In genomic region chr5:66653380-66653779, GRCh38 we compare ENCODE assay signal across 18 cellular contexts. TPM values are rescaled to one million over a fixed set of nuclear protein-coding genes. Genes with fewer than 3 reads are reported as not detected.
A peak's percentile ranks its signal among the peaks of the same experiment; 100 is the strongest.
DNase-seq lines count a peak whose midpoint lies in the region; ATAC-seq, FAIRE-seq and TF ChIP-seq lines count a peak whose summit lies in the region.
"Had no signal": no experiment of that assay in that cellular context is flagged by ENCODE, and none has a peak within 500 bp of the region (broad histone marks: within the 10 kb centered on the region; RNA-seq: fewer than 3 reads in every experiment).

No MANE protein-coding gene starts in this region.

- no peaks in the 10 kb centered on the region for H3K9me3 ChIP-seq in endothelial cell of umbilical vein (replicated peaks; ENCODE audit: control insufficient read depth, insufficient read depth, low read length)
- H3K9me3 ChIP-seq: suprapubic skin had no signal

- H3K27me3 ChIP-seq in endothelial cell of umbilical vein (ENCODE audit: control insufficient read depth in 2 of 2, insufficient read depth in 2 of 2, low read length in 2 of 2) = no peaks in the 10 kb centered on the region
- H3K27me3 ChIP-seq: suprapubic skin had no signal

- H3K36me3 Mint-ChIP-seq in activated CD4-positive, alpha-beta T cell treated with anti-CD3 and anti-CD28 coated beads, Interleukin-2, amount 10 ng/mL, durations not matched to agents 7 days and 5 days (ENCODE audit: low read depth) = no peaks in the 10 kb centered on the region
- H3K36me3 Mint-ChIP-seq: natural killer cell had no signal

- no peak overlapping the region for H2AFZ ChIP-seq in endothelial cell of umbilical vein (ENCODE audit: low read depth, low read length)

- TF ChIP-seq CTCF in endothelial cell of umbilical vein (IDR thresholded peaks at IDR 0.05; ENCODE audit: extremely low read depth in 1 of 2, insufficient read depth in 1 of 2, low read depth in 1 of 2, low read length in 2 of 2) = no peak
- no peak for TF ChIP-seq CTCF in omental fat pad (IDR thresholded peaks at IDR 0.05)

- peaks cover 10% of the 10 kb centered on the region for H3K9me3 Mint-ChIP-seq in activated CD4-positive, alpha-beta T cell treated with anti-CD3 and anti-CD28 coated beads, Interleukin-2, amount 10 ng/mL, durations not matched to agents 7 days and 5 days
- H3K9me3 Mint-ChIP-seq: activated T-helper 2 cell treated with anti-CD3 and anti-CD28 coated beads, Interferon-gamma antibody, Interleukin-2, Interleukin-4, amounts not matched to agents 10 μg/mL and 5 μg/mL and 100 μg/mL, durations not matched to agents 14 hours and 24 hours and 36 hours; CD4-positive, alpha-beta T cell had no signal

- no peaks in the 10 kb centered on the region for H3K4me1 ChIP-seq in endothelial cell of umbilical vein (ENCODE audit: control insufficient read depth, extremely low read depth, insufficient read depth, low read length)
- H3K4me1 ChIP-seq: suprapubic skin had no signal

- no peak overlapping the region for H3K4me3 Mint-ChIP-seq in activated CD4-positive, alpha-beta T cell treated with anti-CD3 and anti-CD28 coated beads, Interleukin-2, amount 10 ng/mL, durations not matched to agents 7 days and 5 days
- H3K4me3 Mint-ChIP-seq: CD4-positive, alpha-beta T cell; natural killer cell had no signal

- intact Hi-C loops in endothelial cell of umbilical vein (cut with micrococcal nuclease) = no loop called here

- no peak for TF ChIP-seq POLR2A in endothelial cell of umbilical vein (IDR thresholded peaks at IDR 0.05; ENCODE audit: low read depth, low read length)

- CTCF ChIA-PET in endothelial cell of umbilical vein (lab: Charles Lee) = no interaction called here
- CTCF ChIA-PET in activated CD4-positive, alpha-beta T cell treated with anti-CD3 and anti-CD28 coated beads, Interleukin-2, amount 10 ng/mL, durations not matched to agents 7 days and 5 days (lab: Charles Lee) = interaction anchor here (1.4 kb wide), 1 partner anchor 26 kb away, joined by 3 read pairs; no protein-coding TSS in a partner anchor

- no peak overlapping the region for H3K27ac Mint-ChIP-seq in activated CD4-positive, alpha-beta T cell treated with anti-CD3 and anti-CD28 coated beads, Interleukin-2, amount 10 ng/mL, durations not matched to agents 7 days and 5 days
- H3K27ac Mint-ChIP-seq: activated T-helper 2 cell treated with anti-CD3 and anti-CD28 coated beads, Interferon-gamma antibody, Interleukin-2, Interleukin-4, amounts not matched to agents 10 μg/mL and 5 μg/mL and 100 μg/mL, durations not matched to agents 14 hours and 24 hours and 36 hours; CD4-positive, alpha-beta T cell; natural killer cell had no signal

- H3K79me2 ChIP-seq in endothelial cell of umbilical vein (ENCODE audit: control insufficient read depth, insufficient read depth, low read length) = no peaks in the 10 kb centered on the region

- no TSS peak for BruUV-seq in endothelial cell of umbilical vein (replicated peaks; lab: Mats Ljungman, UMichigan)

- no peaks in the 10 kb centered on the region for H3K4me1 Mint-ChIP-seq in activated CD4-positive, alpha-beta T cell treated with anti-CD3 and anti-CD28 coated beads, Interleukin-2, amount 10 ng/mL, durations not matched to agents 7 days and 5 days
- H3K4me1 Mint-ChIP-seq: natural killer cell had no signal

- H3K4me2 ChIP-seq in endothelial cell of umbilical vein (ENCODE audit: insufficient read depth, low read length) = no peak overlapping the region

- ATAC-seq in omental fat pad (ENCODE audit: low FRiP score) = peak; percentile 65
- ATAC-seq: HepG2, natural killer cell had no signal

- H3K9ac ChIP-seq in endothelial cell of umbilical vein (replicated peaks; ENCODE audit: extremely low read depth, insufficient read depth, low read length) = no peak overlapping the region

- no peaks in the 10 kb centered on the region for H3K9me1 ChIP-seq in endothelial cell of umbilical vein (replicated peaks; ENCODE audit: control insufficient read depth, extremely low read depth, insufficient read depth, low read length)

- no peaks in the 10 kb centered on the region for H3K36me3 ChIP-seq in endothelial cell of umbilical vein (ENCODE audit: control insufficient read depth in 2 of 2, extremely low read depth in 1 of 2, insufficient read depth in 2 of 2, low read length in 2 of 2)
- H3K36me3 ChIP-seq: suprapubic skin had no signal

- no peak overlapping the region for H3K27ac ChIP-seq in endothelial cell of umbilical vein (ENCODE audit: insufficient read depth, low read depth, low read length)
- H3K27ac ChIP-seq: suprapubic skin had no signal

- no peaks in the 10 kb centered on the region for H4K20me1 ChIP-seq in endothelial cell of umbilical vein (replicated peaks; ENCODE audit: control insufficient read depth, extremely low read depth, insufficient read depth, low read length)

- no peak for FAIRE-seq in endothelial cell of umbilical vein (lab: Jason Lieb, UNC)
- no peak for FAIRE-seq in frontal cortex (lab: Jason Lieb, UNC)
- FAIRE-seq: HepG2 had no signal

- DNase-seq in GM03348 (ENCODE audit: low spot score) (peak; percentile 58), OCI-M1 (lab: John Stamatoyannopoulos, UW) (peak; percentile 50), endothelial cell of umbilical vein (ENCODE audit: low read depth, low spot score) (peak; percentile 23), omental fat pad (ENCODE audit: low spot score) (no peak), kidney glomerular epithelial cell (lab: John Stamatoyannopoulos, UW) (no peak), iPS-NIHi7 (ENCODE audit: extremely low spot score) (no peak), frontal cortex (ENCODE audit: low spot score in 2 of 2) (no peak)
- no peak for DNase-seq in activated CD4-positive, alpha-beta T cell treated with anti-CD3 and anti-CD28 coated beads, Interleukin-2, amount 10 ng/mL, durations not matched to agents 7 days and 5 days
- DNase-seq: activated CD4-positive, alpha-beta T cell treated with anti-CD3 and anti-CD28 coated beads for 48 hours; CD4-positive, alpha-beta T cell; foreskin melanocyte; H7; left cardiac atrium; natural killer cell; NCI-H1436 had no signal

- no peak overlapping the region for H3K4me3 ChIP-seq in endothelial cell of umbilical vein (replicated peaks in 1 of 3; ENCODE audit: insufficient read depth in 1 of 3, low read depth in 1 of 3, low read length in 3 of 3)
- H3K4me3 ChIP-seq: suprapubic skin had no signal

- H3K27me3 Mint-ChIP-seq in activated CD4-positive, alpha-beta T cell treated with anti-CD3 and anti-CD28 coated beads, Interleukin-2, amount 10 ng/mL, durations not matched to agents 7 days and 5 days = peaks cover 6% of the 10 kb centered on the region
- H3K27me3 Mint-ChIP-seq: CD4-positive, alpha-beta T cell had no signal

- dilution Hi-C loops in endothelial cell of umbilical vein (cut with MboI; ENCODE audit: extremely low pct_ligation_motif_present, low sequenced_read_pairs) = no loop called here

- POLR2A ChIA-PET in endothelial cell of umbilical vein (lab: Charles Lee) = no interaction called here
- POLR2A ChIA-PET in activated CD4-positive, alpha-beta T cell treated with anti-CD3 and anti-CD28 coated beads, Interleukin-2, amount 10 ng/mL, durations not matched to agents 7 days and 5 days (lab: Charles Lee) = no interaction called here

TF ChIP-seq in endothelial cell of umbilical vein, 7 proteins besides CTCF, POLR2A, EP300 and RAD21:
- TF ChIP-seq FOS (IDR thresholded peaks at IDR 0.05; ENCODE audit: borderline replicate concordance, insufficient read depth, low read length) = peak; percentile 86
- no peak for TF ChIP-seq MYC (IDR thresholded peaks at IDR 0.05; ENCODE audit: low read depth, low read length)
TF ChIP-seq in endothelial cell of umbilical vein: peak in this region for 1.

RNA-seq across cellular contexts. Expression of gene MAST4, which starts 57.2 kb away (rescaled TPM):
- 116 and 120 TPM in 2 replicates for total RNA-seq in endothelial cell of umbilical vein
- 40.2 and 42.9 TPM in 2 replicates for polyA plus RNA-seq in endothelial cell of umbilical vein
- polyA plus RNA-seq in endothelial cell of umbilical vein (2011; cell fraction: cytosol; rRNA removed) = 24.0 and 24.3 TPM in 2 replicates
- polyA plus RNA-seq in endothelial cell of umbilical vein (2011; cell fraction: nucleus; rRNA removed) = 154 and 176 TPM in 2 replicates
- 28.7 and 39.8 TPM in 2 replicates for polyA plus RNA-seq in endothelial cell of umbilical vein (2012)
- 410 and 435 TPM in 2 replicates for polyA minus RNA-seq in endothelial cell of umbilical vein
- polyA minus RNA-seq in endothelial cell of umbilical vein (2011; cell fraction: cytosol; rRNA and poly(A)+ RNA removed) = 1.1 TPM
- 808 and 1,030 TPM in 2 replicates for polyA minus RNA-seq in endothelial cell of umbilical vein (2011; cell fraction: nucleus; rRNA and poly(A)+ RNA removed)
- 10 to 100 TPM; 52.2 to 76.8 (median 57.3) TPM for total RNA-seq in omental fat pad
- total RNA-seq in frontal cortex = 13.9 TPM
- total RNA-seq in activated CD4-positive, alpha-beta T cell treated with anti-CD3 and anti-CD28 coated beads, Interleukin-2, amount 10 ng/mL, durations not matched to agents 7 days and 5 days = 10 to 100 TPM; 23.5 to 25.8 TPM

Comparison
In these comparisons a context has a peak if more than half of its experiments do, and no peak if none do; other contexts are left out.
1. DNase-seq: peak in GM03348 (single experiment), OCI-M1 (single experiment) and endothelial cell of umbilical vein (single experiment); none in omental fat pad (single experiment), kidney glomerular epithelial cell (single experiment), iPS-NIHi7 (single experiment), frontal cortex (0 of 2) and activated CD4-positive, alpha-beta T cell treated with anti-CD3 and anti-CD28 coated beads, Interleukin-2, amount 10 ng/mL, durations not matched to agents 7 days and 5 days (single experiment).